In genomic region chr10:11178606-11179221, GRCh38 we compare ENCODE assay signal across 1 cellular context.
A peak's percentile ranks its signal among the peaks of the same experiment; 100 is the strongest.
TF ChIP-seq lines count a peak whose summit lies in the region.

No MANE protein-coding gene starts in this region.

TF ChIP-seq in K562, 482 proteins besides CTCF, POLR2A, EP300 and RAD21 (continued from another document and continues in another):
- TF ChIP-seq, protein P1, sequence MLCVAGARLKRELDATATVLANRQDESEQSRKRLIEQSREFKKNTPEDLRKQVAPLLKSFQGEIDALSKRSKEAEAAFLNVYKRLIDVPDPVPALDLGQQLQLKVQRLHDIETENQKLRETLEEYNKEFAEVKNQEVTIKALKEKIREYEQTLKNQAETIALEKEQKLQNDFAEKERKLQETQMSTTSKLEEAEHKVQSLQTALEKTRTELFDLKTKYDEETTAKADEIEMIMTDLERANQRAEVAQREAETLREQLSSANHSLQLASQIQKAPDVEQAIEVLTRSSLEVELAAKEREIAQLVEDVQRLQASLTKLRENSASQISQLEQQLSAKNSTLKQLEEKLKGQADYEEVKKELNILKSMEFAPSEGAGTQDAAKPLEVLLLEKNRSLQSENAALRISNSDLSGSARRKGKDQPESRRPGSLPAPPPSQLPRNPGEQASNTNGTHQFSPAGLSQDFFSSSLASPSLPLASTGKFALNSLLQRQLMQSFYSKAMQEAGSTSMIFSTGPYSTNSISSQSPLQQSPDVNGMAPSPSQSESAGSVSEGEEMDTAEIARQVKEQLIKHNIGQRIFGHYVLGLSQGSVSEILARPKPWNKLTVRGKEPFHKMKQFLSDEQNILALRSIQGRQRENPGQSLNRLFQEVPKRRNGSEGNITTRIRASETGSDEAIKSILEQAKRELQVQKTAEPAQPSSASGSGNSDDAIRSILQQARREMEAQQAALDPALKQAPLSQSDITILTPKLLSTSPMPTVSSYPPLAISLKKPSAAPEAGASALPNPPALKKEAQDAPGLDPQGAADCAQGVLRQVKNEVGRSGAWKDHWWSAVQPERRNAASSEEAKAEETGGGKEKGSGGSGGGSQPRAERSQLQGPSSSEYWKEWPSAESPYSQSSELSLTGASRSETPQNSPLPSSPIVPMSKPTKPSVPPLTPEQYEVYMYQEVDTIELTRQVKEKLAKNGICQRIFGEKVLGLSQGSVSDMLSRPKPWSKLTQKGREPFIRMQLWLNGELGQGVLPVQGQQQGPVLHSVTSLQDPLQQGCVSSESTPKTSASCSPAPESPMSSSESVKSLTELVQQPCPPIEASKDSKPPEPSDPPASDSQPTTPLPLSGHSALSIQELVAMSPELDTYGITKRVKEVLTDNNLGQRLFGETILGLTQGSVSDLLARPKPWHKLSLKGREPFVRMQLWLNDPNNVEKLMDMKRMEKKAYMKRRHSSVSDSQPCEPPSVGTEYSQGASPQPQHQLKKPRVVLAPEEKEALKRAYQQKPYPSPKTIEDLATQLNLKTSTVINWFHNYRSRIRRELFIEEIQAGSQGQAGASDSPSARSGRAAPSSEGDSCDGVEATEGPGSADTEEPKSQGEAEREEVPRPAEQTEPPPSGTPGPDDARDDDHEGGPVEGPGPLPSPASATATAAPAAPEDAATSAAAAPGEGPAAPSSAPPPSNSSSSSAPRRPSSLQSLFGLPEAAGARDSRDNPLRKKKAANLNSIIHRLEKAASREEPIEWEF (CRISPR knock-in tag; IDR thresholded peaks at IDR 0.05), result no peak
- TF ChIP-seq POLR2G (IDR thresholded peaks at IDR 0.05; ENCODE audit: low read depth, low read length) (no peak), KDM5B (IDR thresholded peaks at IDR 0.05; ENCODE audit: insufficient replicate concordance, low read depth, low read length) (no peak), ARID4B (CRISPR knock-in tag; IDR thresholded peaks at IDR 0.05) (peak; percentile 69), ZNF583 (CRISPR knock-in tag; IDR thresholded peaks at IDR 0.05) (no peak), ESRRB (CRISPR knock-in tag; IDR thresholded peaks at IDR 0.05; ENCODE audit: borderline replicate concordance) (no peak), CBX1 (IDR thresholded peaks at IDR 0.05; ENCODE audit: low read depth) (peak; percentile 98), MTA3 (IDR thresholded peaks at IDR 0.05; ENCODE audit: borderline replicate concordance) (peak; percentile 34; the same call in 1 of the 2 replicates), RBM14 (IDR thresholded peaks at IDR 0.05; ENCODE audit: borderline replicate concordance, insufficient read depth, low read depth, low read length) (no peak), ZNF785 (CRISPR knock-in tag; IDR thresholded peaks at IDR 0.05) (no peak), HDAC2 (IDR thresholded peaks at IDR 0.05) (peak; percentile 87), CREBBP (IDR thresholded peaks at IDR 0.05; ENCODE audit: low read depth, low read length) (no peak), ARNT (IDR thresholded peaks at IDR 0.05) (peak; percentile 77 to 84; a peak in 2 of 4 replicates), ZNF175 (CRISPR knock-in tag; IDR thresholded peaks at IDR 0.05; ENCODE audit: low read depth) (no peak), FOXP4 (CRISPR knock-in tag; IDR thresholded peaks at IDR 0.05; ENCODE audit: borderline replicate concordance) (no peak), POLR3A (IDR thresholded peaks at IDR 0.05; ENCODE audit: borderline replicate concordance, extremely low read depth, insufficient read depth, insufficient read length) (no peak), ZNF584 (CRISPR knock-in tag; IDR thresholded peaks at IDR 0.05; ENCODE audit: low read depth) (peak; percentile 73; the same call in 1 of the 2 replicates), TSHZ1 (CRISPR knock-in tag; IDR thresholded peaks at IDR 0.05) (no peak), BRD4 (IDR thresholded peaks at IDR 0.05) (no peak)
- TF ChIP-seq, protein P2, sequence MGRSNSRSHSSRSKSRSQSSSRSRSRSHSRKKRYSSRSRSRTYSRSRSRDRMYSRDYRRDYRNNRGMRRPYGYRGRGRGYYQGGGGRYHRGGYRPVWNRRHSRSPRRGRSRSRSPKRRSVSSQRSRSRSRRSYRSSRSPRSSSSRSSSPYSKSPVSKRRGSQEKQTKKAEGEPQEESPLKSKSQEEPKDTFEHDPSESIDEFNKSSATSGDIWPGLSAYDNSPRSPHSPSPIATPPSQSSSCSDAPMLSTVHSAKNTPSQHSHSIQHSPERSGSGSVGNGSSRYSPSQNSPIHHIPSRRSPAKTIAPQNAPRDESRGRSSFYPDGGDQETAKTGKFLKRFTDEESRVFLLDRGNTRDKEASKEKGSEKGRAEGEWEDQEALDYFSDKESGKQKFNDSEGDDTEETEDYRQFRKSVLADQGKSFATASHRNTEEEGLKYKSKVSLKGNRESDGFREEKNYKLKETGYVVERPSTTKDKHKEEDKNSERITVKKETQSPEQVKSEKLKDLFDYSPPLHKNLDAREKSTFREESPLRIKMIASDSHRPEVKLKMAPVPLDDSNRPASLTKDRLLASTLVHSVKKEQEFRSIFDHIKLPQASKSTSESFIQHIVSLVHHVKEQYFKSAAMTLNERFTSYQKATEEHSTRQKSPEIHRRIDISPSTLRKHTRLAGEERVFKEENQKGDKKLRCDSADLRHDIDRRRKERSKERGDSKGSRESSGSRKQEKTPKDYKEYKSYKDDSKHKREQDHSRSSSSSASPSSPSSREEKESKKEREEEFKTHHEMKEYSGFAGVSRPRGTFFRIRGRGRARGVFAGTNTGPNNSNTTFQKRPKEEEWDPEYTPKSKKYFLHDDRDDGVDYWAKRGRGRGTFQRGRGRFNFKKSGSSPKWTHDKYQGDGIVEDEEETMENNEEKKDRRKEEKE (IDR thresholded peaks at IDR 0.05; ENCODE audit: borderline replicate concordance in 1 of 2, control insufficient read depth in 1 of 2, low read depth in 2 of 2, low read length in 1 of 2), result 0 out of 4 replicates have a peak, but pooled peaks of 1 of the 2 experiments have one; percentile 68
- TF ChIP-seq, protein P3, sequence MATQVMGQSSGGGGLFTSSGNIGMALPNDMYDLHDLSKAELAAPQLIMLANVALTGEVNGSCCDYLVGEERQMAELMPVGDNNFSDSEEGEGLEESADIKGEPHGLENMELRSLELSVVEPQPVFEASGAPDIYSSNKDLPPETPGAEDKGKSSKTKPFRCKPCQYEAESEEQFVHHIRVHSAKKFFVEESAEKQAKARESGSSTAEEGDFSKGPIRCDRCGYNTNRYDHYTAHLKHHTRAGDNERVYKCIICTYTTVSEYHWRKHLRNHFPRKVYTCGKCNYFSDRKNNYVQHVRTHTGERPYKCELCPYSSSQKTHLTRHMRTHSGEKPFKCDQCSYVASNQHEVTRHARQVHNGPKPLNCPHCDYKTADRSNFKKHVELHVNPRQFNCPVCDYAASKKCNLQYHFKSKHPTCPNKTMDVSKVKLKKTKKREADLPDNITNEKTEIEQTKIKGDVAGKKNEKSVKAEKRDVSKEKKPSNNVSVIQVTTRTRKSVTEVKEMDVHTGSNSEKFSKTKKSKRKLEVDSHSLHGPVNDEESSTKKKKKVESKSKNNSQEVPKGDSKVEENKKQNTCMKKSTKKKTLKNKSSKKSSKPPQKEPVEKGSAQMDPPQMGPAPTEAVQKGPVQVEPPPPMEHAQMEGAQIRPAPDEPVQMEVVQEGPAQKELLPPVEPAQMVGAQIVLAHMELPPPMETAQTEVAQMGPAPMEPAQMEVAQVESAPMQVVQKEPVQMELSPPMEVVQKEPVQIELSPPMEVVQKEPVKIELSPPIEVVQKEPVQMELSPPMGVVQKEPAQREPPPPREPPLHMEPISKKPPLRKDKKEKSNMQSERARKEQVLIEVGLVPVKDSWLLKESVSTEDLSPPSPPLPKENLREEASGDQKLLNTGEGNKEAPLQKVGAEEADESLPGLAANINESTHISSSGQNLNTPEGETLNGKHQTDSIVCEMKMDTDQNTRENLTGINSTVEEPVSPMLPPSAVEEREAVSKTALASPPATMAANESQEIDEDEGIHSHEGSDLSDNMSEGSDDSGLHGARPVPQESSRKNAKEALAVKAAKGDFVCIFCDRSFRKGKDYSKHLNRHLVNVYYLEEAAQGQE (CRISPR knock-in tag; IDR thresholded peaks at IDR 0.05; ENCODE audit: low read depth), result no peak
- TF ChIP-seq, protein P4, sequence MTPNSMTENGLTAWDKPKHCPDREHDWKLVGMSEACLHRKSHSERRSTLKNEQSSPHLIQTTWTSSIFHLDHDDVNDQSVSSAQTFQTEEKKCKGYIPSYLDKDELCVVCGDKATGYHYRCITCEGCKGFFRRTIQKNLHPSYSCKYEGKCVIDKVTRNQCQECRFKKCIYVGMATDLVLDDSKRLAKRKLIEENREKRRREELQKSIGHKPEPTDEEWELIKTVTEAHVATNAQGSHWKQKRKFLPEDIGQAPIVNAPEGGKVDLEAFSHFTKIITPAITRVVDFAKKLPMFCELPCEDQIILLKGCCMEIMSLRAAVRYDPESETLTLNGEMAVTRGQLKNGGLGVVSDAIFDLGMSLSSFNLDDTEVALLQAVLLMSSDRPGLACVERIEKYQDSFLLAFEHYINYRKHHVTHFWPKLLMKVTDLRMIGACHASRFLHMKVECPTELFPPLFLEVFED (CRISPR knock-in tag; conservative IDR thresholded peaks at IDR 0.05), result no peak
- TF ChIP-seq, protein P5, sequence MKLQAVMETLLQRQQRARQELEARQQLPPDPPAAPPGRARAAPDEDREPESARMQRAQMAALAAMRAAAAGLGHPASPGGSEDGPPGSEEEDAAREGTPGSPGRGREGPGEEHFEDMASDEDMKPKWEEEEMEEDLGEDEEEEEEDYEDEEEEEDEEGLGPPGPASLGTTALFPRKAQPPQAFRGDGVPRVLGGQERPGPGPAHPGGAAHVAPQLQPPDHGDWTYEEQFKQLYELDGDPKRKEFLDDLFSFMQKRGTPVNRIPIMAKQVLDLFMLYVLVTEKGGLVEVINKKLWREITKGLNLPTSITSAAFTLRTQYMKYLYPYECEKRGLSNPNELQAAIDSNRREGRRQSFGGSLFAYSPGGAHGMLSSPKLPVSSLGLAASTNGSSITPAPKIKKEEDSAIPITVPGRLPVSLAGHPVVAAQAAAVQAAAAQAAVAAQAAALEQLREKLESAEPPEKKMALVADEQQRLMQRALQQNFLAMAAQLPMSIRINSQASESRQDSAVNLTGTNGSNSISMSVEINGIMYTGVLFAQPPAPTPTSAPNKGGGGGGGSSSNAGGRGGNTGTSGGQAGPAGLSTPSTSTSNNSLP (IDR thresholded peaks at IDR 0.05; ENCODE audit: borderline replicate concordance, low read depth, low read length), result peak; percentile 31; the same call in 1 of the 2 replicates
